In genomic region chr12:27220988-27221345, GRCh38 we compare ENCODE assay signal across 1 cellular context.
TF ChIP-seq lines count a peak whose summit lies in the region.

No MANE protein-coding gene starts in this region.

TF ChIP-seq in GM12878, 131 proteins besides CTCF, POLR2A, EP300 and RAD21 (continued from another document):
- no peak for TF ChIP-seq REST (IDR thresholded peaks at IDR 0.05; ENCODE audit: low read depth, low read length)
- TF ChIP-seq ZNF687 (IDR thresholded peaks at IDR 0.05) = peak; percentile 100
- 0 out of 2 replicates have a peak, but pooled peaks have one; percentile 50 for TF ChIP-seq HDGF (IDR thresholded peaks at IDR 0.05)
- TF ChIP-seq RFX5 (IDR thresholded peaks at IDR 0.05; ENCODE audit: low read depth, low read length) = no peak
- TF ChIP-seq, protein P1, sequence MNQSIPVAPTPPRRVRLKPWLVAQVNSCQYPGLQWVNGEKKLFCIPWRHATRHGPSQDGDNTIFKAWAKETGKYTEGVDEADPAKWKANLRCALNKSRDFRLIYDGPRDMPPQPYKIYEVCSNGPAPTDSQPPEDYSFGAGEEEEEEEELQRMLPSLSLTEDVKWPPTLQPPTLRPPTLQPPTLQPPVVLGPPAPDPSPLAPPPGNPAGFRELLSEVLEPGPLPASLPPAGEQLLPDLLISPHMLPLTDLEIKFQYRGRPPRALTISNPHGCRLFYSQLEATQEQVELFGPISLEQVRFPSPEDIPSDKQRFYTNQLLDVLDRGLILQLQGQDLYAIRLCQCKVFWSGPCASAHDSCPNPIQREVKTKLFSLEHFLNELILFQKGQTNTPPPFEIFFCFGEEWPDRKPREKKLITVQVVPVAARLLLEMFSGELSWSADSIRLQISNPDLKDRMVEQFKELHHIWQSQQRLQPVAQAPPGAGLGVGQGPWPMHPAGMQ (IDR thresholded peaks at IDR 0.05; ENCODE audit: borderline replicate concordance) = no peak
- TF ChIP-seq SIN3A (IDR thresholded peaks at IDR 0.05; ENCODE audit: low read depth, low read length) = no peak
- no peak for TF ChIP-seq NFYA (IDR thresholded peaks at IDR 0.05; ENCODE audit: borderline replicate concordance, low read depth, low read length)
- TF ChIP-seq HSF1 (IDR thresholded peaks at IDR 0.05; ENCODE audit: low read depth, low read length) = no peak
- no peak; a peak in 1 of 4 replicates for TF ChIP-seq IKZF2 (IDR thresholded peaks at IDR 0.05)
- no peak for TF ChIP-seq EZH2 (IDR thresholded peaks at IDR 0.05; ENCODE audit: borderline replicate concordance, control insufficient read depth, low read depth, low read length)
- TF ChIP-seq MEF2A (IDR thresholded peaks at IDR 0.05; ENCODE audit: insufficient read depth, low read depth, low read length) = no peak
- TF ChIP-seq, protein P2, sequence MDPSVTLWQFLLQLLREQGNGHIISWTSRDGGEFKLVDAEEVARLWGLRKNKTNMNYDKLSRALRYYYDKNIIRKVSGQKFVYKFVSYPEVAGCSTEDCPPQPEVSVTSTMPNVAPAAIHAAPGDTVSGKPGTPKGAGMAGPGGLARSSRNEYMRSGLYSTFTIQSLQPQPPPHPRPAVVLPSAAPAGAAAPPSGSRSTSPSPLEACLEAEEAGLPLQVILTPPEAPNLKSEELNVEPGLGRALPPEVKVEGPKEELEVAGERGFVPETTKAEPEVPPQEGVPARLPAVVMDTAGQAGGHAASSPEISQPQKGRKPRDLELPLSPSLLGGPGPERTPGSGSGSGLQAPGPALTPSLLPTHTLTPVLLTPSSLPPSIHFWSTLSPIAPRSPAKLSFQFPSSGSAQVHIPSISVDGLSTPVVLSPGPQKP (IDR thresholded peaks at IDR 0.05; ENCODE audit: low read depth, low read length) = no peak
- no peak for TF ChIP-seq ZBTB33 (IDR thresholded peaks at IDR 0.05)
- no peak for TF ChIP-seq RCOR1 (conservative IDR thresholded peaks at IDR 0.05; ENCODE audit: low read depth, low read length)
- no peak for TF ChIP-seq ZNF384 (IDR thresholded peaks at IDR 0.05; ENCODE audit: borderline replicate concordance, low read depth, low read length)
- TF ChIP-seq, protein P3, sequence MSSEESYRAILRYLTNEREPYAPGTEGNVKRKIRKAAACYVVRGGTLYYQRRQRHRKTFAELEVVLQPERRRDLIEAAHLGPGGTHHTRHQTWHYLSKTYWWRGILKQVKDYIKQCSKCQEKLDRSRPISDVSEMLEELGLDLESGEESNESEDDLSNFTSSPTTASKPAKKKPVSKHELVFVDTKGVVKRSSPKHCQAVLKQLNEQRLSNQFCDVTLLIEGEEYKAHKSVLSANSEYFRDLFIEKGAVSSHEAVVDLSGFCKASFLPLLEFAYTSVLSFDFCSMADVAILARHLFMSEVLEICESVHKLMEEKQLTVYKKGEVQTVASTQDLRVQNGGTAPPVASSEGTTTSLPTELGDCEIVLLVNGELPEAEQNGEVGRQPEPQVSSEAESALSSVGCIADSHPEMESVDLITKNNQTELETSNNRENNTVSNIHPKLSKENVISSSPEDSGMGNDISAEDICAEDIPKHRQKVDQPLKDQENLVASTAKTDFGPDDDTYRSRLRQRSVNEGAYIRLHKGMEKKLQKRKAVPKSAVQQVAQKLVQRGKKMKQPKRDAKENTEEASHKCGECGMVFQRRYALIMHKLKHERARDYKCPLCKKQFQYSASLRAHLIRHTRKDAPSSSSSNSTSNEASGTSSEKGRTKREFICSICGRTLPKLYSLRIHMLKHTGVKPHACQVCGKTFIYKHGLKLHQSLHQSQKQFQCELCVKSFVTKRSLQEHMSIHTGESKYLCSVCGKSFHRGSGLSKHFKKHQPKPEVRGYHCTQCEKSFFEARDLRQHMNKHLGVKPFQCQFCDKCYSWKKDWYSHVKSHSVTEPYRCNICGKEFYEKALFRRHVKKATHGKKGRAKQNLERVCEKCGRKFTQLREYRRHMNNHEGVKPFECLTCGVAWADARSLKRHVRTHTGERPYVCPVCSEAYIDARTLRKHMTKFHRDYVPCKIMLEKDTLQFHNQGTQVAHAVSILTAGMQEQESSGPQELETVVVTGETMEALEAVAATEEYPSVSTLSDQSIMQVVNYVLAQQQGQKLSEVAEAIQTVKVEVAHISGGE (CRISPR knock-in tag; IDR thresholded peaks at IDR 0.05) = peak; percentile 75
- TF ChIP-seq SUPT20H (IDR thresholded peaks at IDR 0.05; ENCODE audit: borderline replicate concordance, control insufficient read depth, low read depth, low read length) = no peak
- TF ChIP-seq MYB (IDR thresholded peaks at IDR 0.05; ENCODE audit: borderline replicate concordance, low read depth, low read length) = no peak
- TF ChIP-seq, protein P4, sequence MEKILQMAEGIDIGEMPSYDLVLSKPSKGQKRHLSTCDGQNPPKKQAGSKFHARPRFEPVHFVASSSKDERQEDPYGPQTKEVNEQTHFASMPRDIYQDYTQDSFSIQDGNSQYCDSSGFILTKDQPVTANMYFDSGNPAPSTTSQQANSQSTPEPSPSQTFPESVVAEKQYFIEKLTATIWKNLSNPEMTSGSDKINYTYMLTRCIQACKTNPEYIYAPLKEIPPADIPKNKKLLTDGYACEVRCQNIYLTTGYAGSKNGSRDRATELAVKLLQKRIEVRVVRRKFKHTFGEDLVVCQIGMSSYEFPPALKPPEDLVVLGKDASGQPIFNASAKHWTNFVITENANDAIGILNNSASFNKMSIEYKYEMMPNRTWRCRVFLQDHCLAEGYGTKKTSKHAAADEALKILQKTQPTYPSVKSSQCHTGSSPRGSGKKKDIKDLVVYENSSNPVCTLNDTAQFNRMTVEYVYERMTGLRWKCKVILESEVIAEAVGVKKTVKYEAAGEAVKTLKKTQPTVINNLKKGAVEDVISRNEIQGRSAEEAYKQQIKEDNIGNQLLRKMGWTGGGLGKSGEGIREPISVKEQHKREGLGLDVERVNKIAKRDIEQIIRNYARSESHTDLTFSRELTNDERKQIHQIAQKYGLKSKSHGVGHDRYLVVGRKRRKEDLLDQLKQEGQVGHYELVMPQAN (conservative IDR thresholded peaks at IDR 0.05) = no peak
- no peak for TF ChIP-seq HCFC1 (IDR thresholded peaks at IDR 0.05; ENCODE audit: low read length)
- TF ChIP-seq PRDM15 (CRISPR knock-in tag; IDR thresholded peaks at IDR 0.05) = peak; percentile 98
